Comparison of ENCODE assay signal across 8 cellular contexts in the genomic region with DNA sequence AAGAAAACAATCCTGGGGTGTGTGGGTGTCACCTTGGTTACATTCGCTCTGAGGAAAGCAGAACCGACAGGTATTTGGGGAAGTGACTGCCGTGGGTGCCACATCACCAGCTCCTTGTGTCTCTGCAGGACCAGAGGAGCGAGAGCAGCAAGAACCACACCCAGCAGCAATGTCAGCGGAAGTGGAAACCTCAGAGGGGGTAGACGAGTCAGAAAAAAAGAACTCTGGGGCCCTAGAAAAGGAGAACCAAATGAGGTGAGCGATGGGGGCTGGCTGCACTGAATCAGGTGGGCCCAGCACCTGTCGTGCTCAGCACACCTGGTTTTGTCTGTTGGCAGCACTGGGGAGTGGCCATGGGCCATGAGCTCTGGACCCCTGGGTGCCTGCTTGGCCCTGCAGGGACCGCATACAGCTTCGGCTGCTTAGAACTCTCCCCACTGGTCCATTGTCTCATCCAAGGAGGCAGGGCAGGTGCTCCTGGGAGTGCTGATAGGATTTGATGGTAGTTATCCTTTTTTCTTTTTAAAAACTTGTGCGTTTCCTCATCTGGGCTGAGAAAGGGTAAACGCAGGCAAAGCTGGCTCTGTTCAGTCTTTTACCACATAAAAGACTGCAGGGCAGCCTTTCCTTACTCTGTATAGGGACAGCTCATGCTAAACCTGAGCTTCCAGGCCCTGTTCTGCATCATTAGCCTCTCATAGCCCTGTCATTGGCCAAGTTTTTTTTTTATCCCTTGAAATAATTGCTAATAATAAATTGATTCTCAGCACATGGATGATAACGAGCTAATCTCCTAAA. TPM values are rescaled to one million over a fixed set of nuclear protein-coding genes. Genes with fewer than 3 reads are reported as not detected.
DNase-seq lines count a peak whose midpoint lies in the region; ATAC-seq and TF ChIP-seq lines count a peak whose summit lies in the region.

No MANE protein-coding gene starts in this region.

- intact Hi-C loops in ascending aorta (cut with DNase I): loop anchor here (1.0 to 5.0 kb wide), 2 partner anchors 43 to 82 kb away; no protein-coding TSS in a partner anchor

- H3K36me3 ChIP-seq in ascending aorta: peaks cover 30 to 40% of the 10 kb centered on the region in 2 donors

- no peaks in the 10 kb centered on the region for H3K9me3 Mint-ChIP-seq in central memory CD8-positive, alpha-beta T cell

- no peak overlapping the region for H3K4me3 ChIP-seq in ascending aorta

- ATAC-seq in GM18498 (IDR thresholded peaks at IDR 0.05; ENCODE audit: unreplicated experiment): peak; percentile 76
- ATAC-seq in HG02885 (IDR thresholded peaks at IDR 0.05; ENCODE audit: poor library complexity, unreplicated experiment): peak; percentile 84
- ATAC-seq in central memory CD8-positive, alpha-beta T cell (replicated peaks; ENCODE audit: extremely low read depth, poor library complexity, severe bottlenecking): peak; percentile 94

- H3K4me3 Mint-ChIP-seq in central memory CD8-positive, alpha-beta T cell: peak overlapping the region; percentile 71

- DNase-seq in UCSD-AML1 (lab: John Stamatoyannopoulos, UW; ENCODE audit: unreplicated experiment) (peak; percentile 45), NCI-H526 (lab: John Stamatoyannopoulos, UW) (no peak), ascending aorta (ENCODE audit: low spot score in 2 of 2) (no peak), NCI-H510A treated with DMSO at 0.1 percent for 48 hours (lab: John Stamatoyannopoulos, UW) (no peak)
- DNase-seq in central memory CD8-positive, alpha-beta T cell (ENCODE audit: low spot score in 2 of 2): peak; percentile 54 to 68
- DNase-seq in stimulated activated CD4-positive, alpha-beta T cell treated with anti-CD3 and anti-CD28 coated beads, Interleukin-4, amount 100 ng/mL, for 48 hours (ENCODE audit: low read depth in 2 of 2): peak; percentile 37 to 38

- no peaks in the 10 kb centered on the region for H3K27me3 Mint-ChIP-seq in central memory CD8-positive, alpha-beta T cell

- no peak for TF ChIP-seq CTCF in ascending aorta (IDR thresholded peaks at IDR 0.05)

- H3K27me3 ChIP-seq in ascending aorta: no peaks in the 10 kb centered on the region

- H3K9me3 ChIP-seq in ascending aorta: no peaks in the 10 kb centered on the region

- peaks cover 0 to 13% of the 10 kb centered on the region in 2 donors for H3K4me1 ChIP-seq in ascending aorta

- peaks cover 38% of the 10 kb centered on the region for H3K36me3 Mint-ChIP-seq in central memory CD8-positive, alpha-beta T cell (ENCODE audit: insufficient read depth)

- peaks cover 54% of the 10 kb centered on the region for H3K4me1 Mint-ChIP-seq in central memory CD8-positive, alpha-beta T cell

- H3K27ac ChIP-seq in ascending aorta: no peak overlapping the region

- peak overlapping the region; percentile 94 for H3K27ac Mint-ChIP-seq in central memory CD8-positive, alpha-beta T cell (ENCODE audit: low read depth)

RNA-seq across cellular contexts. Expression of a gene that starts 29.4 kb away (rescaled TPM):
- total RNA-seq in ascending aorta: 36.7 TPM

RNA-seq across cellular contexts. Expression of a gene that starts 31.1 kb away (rescaled TPM):
- total RNA-seq in ascending aorta: 48.6 TPM

RNA-seq across cellular contexts. Expression of a gene that starts 33.0 kb away (rescaled TPM):
- total RNA-seq in ascending aorta: 36.9 TPM

RNA-seq across cellular contexts. Expression of a gene that starts 50.6 kb away (rescaled TPM):
- not detected for total RNA-seq in ascending aorta

Comparison
In these comparisons a context has a peak if more than half of its experiments do, and no peak if none do; other contexts are left out.
1. DNase-seq: peak in UCSD-AML1 (single experiment), central memory CD8-positive, alpha-beta T cell (2 of 2) and stimulated activated CD4-positive, alpha-beta T cell treated with anti-CD3 and anti-CD28 coated beads, Interleukin-4, amount 100 ng/mL, for 48 hours (2 of 2); none in NCI-H526 (0 of 2), ascending aorta (0 of 2) and NCI-H510A treated with DMSO at 0.1 percent for 48 hours (single experiment).
2. Peak in every context shown above with its lines, with median percentiles within 50 percentile points of each other: ATAC-seq.